Comparison of ENCODE assay signal across 17 cellular contexts in the genomic region with DNA sequence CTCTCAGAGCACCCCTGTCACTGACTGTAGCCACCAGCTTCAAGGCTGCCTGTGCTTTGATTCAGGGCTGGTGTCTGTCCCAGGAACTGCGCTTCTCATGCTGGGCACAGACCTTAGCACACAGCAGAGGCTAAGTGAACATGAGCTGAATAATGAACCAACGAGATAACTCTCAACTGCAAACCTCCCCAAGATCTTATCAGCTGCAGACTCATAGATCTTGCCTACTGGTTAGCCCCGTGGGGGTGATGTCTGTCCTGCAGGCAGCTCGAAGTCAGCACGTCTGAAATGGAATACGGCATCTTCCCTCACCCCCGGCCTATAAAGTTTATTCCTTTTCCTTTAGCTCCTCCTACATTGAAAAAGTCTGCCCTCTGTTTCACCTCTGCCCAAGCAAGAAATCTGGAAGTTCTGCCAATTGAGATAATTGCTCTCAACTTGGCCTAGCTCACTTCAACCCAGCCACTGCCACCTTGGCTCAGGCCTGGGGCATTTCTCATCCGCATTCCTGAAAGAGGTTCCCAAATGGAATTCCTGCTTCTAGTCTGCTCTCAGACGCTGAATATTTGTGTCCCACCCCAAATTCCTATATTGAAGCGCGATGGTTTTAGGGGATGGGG.
DNase-seq lines count a peak whose midpoint lies in the region; TF ChIP-seq lines count a peak whose summit lies in the region.
"Had no signal": no experiment of that assay in that cellular context is flagged by ENCODE, and none has a peak within 500 bp of the region (broad histone marks: within the 10 kb centered on the region; RNA-seq: fewer than 3 reads in every experiment).

No MANE protein-coding gene starts in this region.

- intact Hi-C loops in dendritic cell treated with granulocyte-macrophage colony-stimulating factor and Interleukin-4, amounts not matched to agents 40 ng/mL and 50 ng/mL, for 4 days (cut with micrococcal nuclease), result no loop called here

- H4K20me1 ChIP-seq in smooth muscle cell (ENCODE audit: low read depth), result peaks cover 5% of the 10 kb centered on the region
- H4K20me1 ChIP-seq: BLaER1 had no signal

- H3K9me3 ChIP-seq in suprapubic skin (no peaks in the 10 kb centered on the region), smooth muscle cell (replicated peaks; ENCODE audit: low read depth) (no peaks in the 10 kb centered on the region)
- H3K9me3 ChIP-seq: BLaER1, ovary had no signal

- H3K9ac ChIP-seq in smooth muscle cell (ENCODE audit: low read depth), result no peak overlapping the region
- H3K9ac ChIP-seq: BLaER1 had no signal

- H3K27ac Mint-ChIP-seq in dendritic cell treated with granulocyte-macrophage colony-stimulating factor and Interleukin-4, amounts not matched to agents 40 ng/mL and 50 ng/mL, for 4 days, result peak overlapping the region; percentile 24
- H3K27ac Mint-ChIP-seq: type B pancreatic cell had no signal

- no peak for TF ChIP-seq CTCF in suprapubic skin (IDR thresholded peaks at IDR 0.05)
- TF ChIP-seq CTCF in smooth muscle cell (IDR thresholded peaks at IDR 0.05; ENCODE audit: borderline replicate concordance, insufficient read depth, poor library complexity, severe bottlenecking), result no peak

- peak; percentile 92 for DNase-seq in M059J (ENCODE audit: low read depth)
- DNase-seq in iris pigment epithelial cell (ENCODE audit: low read depth), result peak; percentile 32
- DNase-seq in suprapubic skin (ENCODE audit: low spot score in 2 of 2), result no peak
- DNase-seq in GM03348 (ENCODE audit: low spot score), result no peak
- no peak for DNase-seq in NCI-H2196 (lab: John Stamatoyannopoulos, UW; ENCODE audit: unreplicated experiment)
- no peak for DNase-seq in smooth muscle cell (lab: John Stamatoyannopoulos, UW; ENCODE audit: unreplicated experiment)
- DNase-seq: activated CD4-positive, alpha-beta T cell treated with anti-CD3 and anti-CD28 coated beads, Interleukin-2, amount 50 U/mL, for 4 hours; anterior cingulate cortex; NCI-H1048; NCI-H2081 treated with DMSO at 0.1 percent for 48 hours; NCI-H526 treated with DMSO at 0.1 percent for 48 hours; ovary; PC-9 had no signal

- peaks cover 19% of the 10 kb centered on the region for H3F3A ChIP-seq in smooth muscle cell (ENCODE audit: low read depth)

- whole genome bisulfite sequencing in suprapubic skin, result 69% methylated on average over 11 of the region's 11 CpGs
- WGBS in smooth muscle cell (ENCODE audit: low lambda C conversion rate), result 65% methylated on average over 11 of the region's 11 CpGs

- no peaks in the 10 kb centered on the region for H3K27me3 Mint-ChIP-seq in dendritic cell treated with granulocyte-macrophage colony-stimulating factor and Interleukin-4, amounts not matched to agents 40 ng/mL and 50 ng/mL, for 4 days

- TF ChIP-seq EP300 in suprapubic skin (IDR thresholded peaks at IDR 0.05), result no peak

- TF ChIP-seq POLR2A in suprapubic skin (IDR thresholded peaks at IDR 0.05), result no peak

- no peak overlapping the region for H3K4me3 ChIP-seq in suprapubic skin
- no peak overlapping the region for H3K4me3 ChIP-seq in smooth muscle cell
- H3K4me3 ChIP-seq: BLaER1, hepatocyte, ovary, PC-9 had no signal

- no peak overlapping the region for H3K4me2 ChIP-seq in smooth muscle cell
- H3K4me2 ChIP-seq: BLaER1, hepatocyte, PC-9 had no signal

- no peaks in the 10 kb centered on the region for H3K79me2 ChIP-seq in smooth muscle cell (ENCODE audit: low read depth)
- H3K79me2 ChIP-seq: hepatocyte had no signal

- H3K4me3 Mint-ChIP-seq in dendritic cell treated with granulocyte-macrophage colony-stimulating factor and Interleukin-4, amounts not matched to agents 40 ng/mL and 50 ng/mL, for 4 days, result no peak overlapping the region
- H3K4me3 Mint-ChIP-seq: type B pancreatic cell had no signal

- H3K27me3 ChIP-seq in suprapubic skin (no peaks in the 10 kb centered on the region), smooth muscle cell (ENCODE audit: low read depth) (no peaks in the 10 kb centered on the region)
- H3K27me3 ChIP-seq: BLaER1, hepatocyte, ovary had no signal

- peaks cover 68% of the 10 kb centered on the region for H3K36me3 Mint-ChIP-seq in dendritic cell treated with granulocyte-macrophage colony-stimulating factor and Interleukin-4, amounts not matched to agents 40 ng/mL and 50 ng/mL, for 4 days (ENCODE audit: low read depth)

- peaks cover 8% of the 10 kb centered on the region for H3K4me1 Mint-ChIP-seq in dendritic cell treated with granulocyte-macrophage colony-stimulating factor and Interleukin-4, amounts not matched to agents 40 ng/mL and 50 ng/mL, for 4 days (ENCODE audit: low read depth)

- H3K27ac ChIP-seq in suprapubic skin (peak overlapping the region; percentile 17), smooth muscle cell (ENCODE audit: low read depth) (no peak overlapping the region)
- H3K27ac ChIP-seq: BLaER1, hepatocyte, ovary, PC-9 had no signal

- H3K4me1 ChIP-seq in suprapubic skin, result peaks cover 60% of the 10 kb centered on the region
- peaks cover 26% of the 10 kb centered on the region for H3K4me1 ChIP-seq in smooth muscle cell (ENCODE audit: low read depth)

- H2AFZ ChIP-seq in smooth muscle cell (ENCODE audit: low read depth), result no peak overlapping the region
- H2AFZ ChIP-seq: hepatocyte, PC-9 had no signal

- H3K36me3 ChIP-seq in suprapubic skin, result no peaks in the 10 kb centered on the region
- no peaks in the 10 kb centered on the region for H3K36me3 ChIP-seq in smooth muscle cell (ENCODE audit: low read depth)
- H3K36me3 ChIP-seq: ovary had no signal

- no peaks in the 10 kb centered on the region for H3K9me3 Mint-ChIP-seq in dendritic cell treated with granulocyte-macrophage colony-stimulating factor and Interleukin-4, amounts not matched to agents 40 ng/mL and 50 ng/mL, for 4 days
- H3K9me3 Mint-ChIP-seq: type B pancreatic cell had no signal

Comparison
In these comparisons a context has a peak if more than half of its experiments do, and no peak if none do; other contexts are left out.
1. DNase-seq: peak in M059J (single experiment) and iris pigment epithelial cell (single experiment); none in suprapubic skin (0 of 2), GM03348 (single experiment), NCI-H2196 (single experiment) and smooth muscle cell (single experiment).